Comparison of ENCODE assay signal across 34 cellular contexts in the genomic region with DNA sequence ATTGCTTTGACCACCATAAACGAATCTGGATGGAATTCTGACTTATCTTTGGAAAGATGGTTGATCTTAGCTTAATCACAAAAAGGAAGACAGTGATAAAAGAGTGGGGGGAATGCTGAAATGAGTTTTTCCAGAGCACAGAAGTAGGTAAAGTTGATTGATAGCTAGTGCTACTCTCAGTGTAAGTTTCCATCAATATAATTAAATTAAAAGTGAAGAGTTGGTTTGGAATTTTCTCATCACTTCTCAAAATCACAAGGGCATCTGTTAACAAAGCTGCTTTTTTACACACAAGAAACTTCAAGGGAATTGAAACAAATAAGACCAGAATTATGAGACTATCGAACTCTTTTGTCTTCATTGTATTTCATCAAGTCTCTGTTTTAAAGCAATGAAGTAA.
"Had no signal": no experiment of that assay in that cellular context is flagged by ENCODE, and none has a peak within 500 bp of the region (broad histone marks: within the 10 kb centered on the region; RNA-seq: fewer than 3 reads in every experiment).

No MANE protein-coding gene starts in this region.

- H3K27me3 ChIP-seq: MG63 had no signal

- H3K4me2 ChIP-seq: KMS-11 had no signal

- H3K9me3 ChIP-seq: MG63 had no signal

- H3K36me3 ChIP-seq: MG63 had no signal

- H3K4me3 ChIP-seq: MG63 had no signal

- DNase-seq: Karpas-422, Kasumi-1, MG63, MM.1S, MV-4-11, NCI-H1048, NCI-H1092, NCI-H1092 treated with DMSO at 0.1 percent for 48 hours, NCI-H1105, NCI-H1105 treated with DMSO at 0.1 percent for 48 hours, NCI-H1417, NCI-H1417 treated with DMSO at 0.1 percent for 48 hours, NCI-H1436, NCI-H1436 treated with DMSO at 0.1 percent for 48 hours, NCI-H146, NCI-H1694, NCI-H1694 treated with DMSO at 0.1 percent for 48 hours, NCI-H187, NCI-H187 treated with DMSO at 0.1 percent for 48 hours, NCI-H1930, NCI-H2029, NCI-H2029 treated with DMSO at 0.1 percent for 48 hours, NCI-H2081, NCI-H2081 treated with DMSO at 0.1 percent for 48 hours, NCI-H2107, NCI-H2171, NCI-H2171 treated with DMSO at 0.1 percent for 48 hours, NCI-H2227 treated with DMSO at 0.1 percent for 48 hours, NCI-H226, NCI-H345, NCI-H446, NCI-H446 treated with DMSO at 0.1 percent for 48 hours, NCI-H510A had no signal

- H3K9ac ChIP-seq: KMS-11 had no signal

- H3K27ac ChIP-seq: KMS-11 had no signal
